In the genomic region with DNA sequence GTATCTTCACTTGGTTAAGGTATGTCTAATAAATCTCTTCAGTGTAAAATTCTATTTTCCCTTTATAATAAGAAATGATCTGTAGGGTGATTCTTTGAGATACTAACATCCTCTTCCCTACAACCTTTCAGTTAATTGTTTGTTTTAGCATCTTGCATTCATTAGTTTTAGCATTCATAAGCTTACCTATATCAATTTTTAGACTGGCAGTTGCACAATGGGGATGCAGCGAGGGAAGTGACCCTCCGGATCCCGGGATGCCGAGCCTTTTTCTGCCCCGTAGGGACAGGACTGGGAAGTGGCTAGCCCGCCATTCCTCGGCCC, we compare ENCODE assay signal across 8 cellular contexts. TPM values are rescaled to one million over a fixed set of nuclear protein-coding genes. Genes with fewer than 3 reads are reported as not detected.
A peak's percentile ranks its signal among the peaks of the same experiment; 100 is the strongest.
DNase-seq lines count a peak whose midpoint lies in the region; ATAC-seq and TF ChIP-seq lines count a peak whose summit lies in the region.

No MANE protein-coding gene starts in this region.

- DNase-seq in neural progenitor cell (ENCODE audit: low spot score), result no peak
- DNase-seq in NCI-H524 (lab: John Stamatoyannopoulos, UW), result no peak

- H3K36me3 ChIP-seq in OCI-LY3 (replicated peaks; ENCODE audit: low read depth, low read length) (peaks cover 3% of the 10 kb centered on the region), endocrine pancreas (ENCODE audit: control insufficient read depth, insufficient read depth, low read length) (no peaks in the 10 kb centered on the region), neural progenitor cell (no peaks in the 10 kb centered on the region)

- TF ChIP-seq CTCF in C4-2B (conservative IDR thresholded peaks at IDR 0.05) (no peak), OCI-LY3 (IDR thresholded peaks at IDR 0.05; ENCODE audit: low read depth, low read length) (no peak), neural progenitor cell (IDR thresholded peaks at IDR 0.05) (no peak)

- H3K4me1 Mint-ChIP-seq in neural progenitor cell, result peaks cover 30% of the 10 kb centered on the region

- peaks cover 2% of the 10 kb centered on the region for H3K27me3 Mint-ChIP-seq in neural progenitor cell (ENCODE audit: insufficient read depth, low read depth)

- peak overlapping the region; percentile 92 for H2AFZ ChIP-seq in OCI-LY3 (ENCODE audit: low read depth, low read length)
- H2AFZ ChIP-seq in neural progenitor cell (replicated peaks), result peak overlapping the region; percentile 83

- peak overlapping the region; percentile 99 for H3K4me3 Mint-ChIP-seq in neural progenitor cell

- H3K9ac ChIP-seq in OCI-LY3 (ENCODE audit: low read length) (peak overlapping the region; percentile 81), endocrine pancreas (ENCODE audit: control insufficient read depth, insufficient read depth, low read length) (peak overlapping the region; percentile 60), neural progenitor cell (peak overlapping the region; percentile 59)

- H3K4me1 ChIP-seq in OCI-LY3 (ENCODE audit: low read length) (peaks cover 24% of the 10 kb centered on the region), endocrine pancreas (ENCODE audit: control insufficient read depth, insufficient read depth, low read length) (peaks cover 7% of the 10 kb centered on the region), neural progenitor cell (peaks cover 37% of the 10 kb centered on the region)

- peak overlapping the region; percentile 75 for H3K27ac ChIP-seq in C4-2B
- H3K27ac ChIP-seq in OCI-LY3 (ENCODE audit: low read length), result peak overlapping the region; percentile 54
- peak overlapping the region; percentile 63 for H3K27ac ChIP-seq in neural progenitor cell

- H4K20me1 ChIP-seq in OCI-LY3 (ENCODE audit: insufficient read depth, low read length) (peaks cover 10% of the 10 kb centered on the region; the same call in 1 of the 2 replicates), neural progenitor cell (ENCODE audit: low read depth) (no peaks in the 10 kb centered on the region)

- H3K4me2 ChIP-seq in OCI-LY3 (ENCODE audit: low read length) (peak overlapping the region; percentile 79), neural progenitor cell (peak overlapping the region; percentile 95)

- H3K9me3 Mint-ChIP-seq in neural progenitor cell, result no peaks in the 10 kb centered on the region

- H3K27me3 ChIP-seq in OCI-LY3 (ENCODE audit: low read depth, low read length), result no peaks in the 10 kb centered on the region
- no peaks in the 10 kb centered on the region for H3K27me3 ChIP-seq in endocrine pancreas (ENCODE audit: control insufficient read depth, insufficient read depth, low read length)
- H3K27me3 ChIP-seq in neural progenitor cell, result no peaks in the 10 kb centered on the region

- no peak for ATAC-seq in HG03378 (IDR thresholded peaks at IDR 0.05; ENCODE audit: unreplicated experiment)
- ATAC-seq in HG03175 (IDR thresholded peaks at IDR 0.05; ENCODE audit: unreplicated experiment), result no peak
- ATAC-seq in GM19351 (IDR thresholded peaks at IDR 0.05; ENCODE audit: unreplicated experiment), result no peak

- no peaks in the 10 kb centered on the region for H3K36me3 Mint-ChIP-seq in neural progenitor cell

- no peaks in the 10 kb centered on the region for H3K9me3 ChIP-seq in OCI-LY3 (ENCODE audit: insufficient read depth, low read length)
- no peaks in the 10 kb centered on the region for H3K9me3 ChIP-seq in endocrine pancreas (ENCODE audit: control insufficient read depth, low read length)
- no peaks in the 10 kb centered on the region for H3K9me3 ChIP-seq in neural progenitor cell (ENCODE audit: low read depth)

- H3K4me3 ChIP-seq in OCI-LY3 (ENCODE audit: low read length), result peak overlapping the region; percentile 96
- peak overlapping the region; percentile 91 for H3K4me3 ChIP-seq in endocrine pancreas (ENCODE audit: control insufficient read depth, insufficient read depth, low read length)
- H3K4me3 ChIP-seq in neural progenitor cell, result peak overlapping the region; percentile 75

- peak overlapping the region; percentile 93 for H3K27ac Mint-ChIP-seq in neural progenitor cell

- peaks cover 44% of the 10 kb centered on the region for H3K79me2 ChIP-seq in OCI-LY3 (ENCODE audit: low read length)
- peaks cover 51% of the 10 kb centered on the region for H3K79me2 ChIP-seq in neural progenitor cell (ENCODE audit: low read depth)

- peaks cover 11% of the 10 kb centered on the region for H3F3A ChIP-seq in neural progenitor cell (ENCODE audit: low read depth)

RNA-seq across cellular contexts. Expression of gene KIF20B, which starts 0.5 kb away (rescaled TPM):
- total RNA-seq in neural progenitor cell (ENCODE audit: low replicate concordance), result 44.2 and 71.5 TPM in 2 replicates

RNA-seq across cellular contexts. Expression of gene PANK1, which starts 55.8 kb away (rescaled TPM):
- 38.0 and 49.0 TPM in 2 replicates for total RNA-seq in neural progenitor cell (ENCODE audit: low replicate concordance)
